In the genomic region with DNA sequence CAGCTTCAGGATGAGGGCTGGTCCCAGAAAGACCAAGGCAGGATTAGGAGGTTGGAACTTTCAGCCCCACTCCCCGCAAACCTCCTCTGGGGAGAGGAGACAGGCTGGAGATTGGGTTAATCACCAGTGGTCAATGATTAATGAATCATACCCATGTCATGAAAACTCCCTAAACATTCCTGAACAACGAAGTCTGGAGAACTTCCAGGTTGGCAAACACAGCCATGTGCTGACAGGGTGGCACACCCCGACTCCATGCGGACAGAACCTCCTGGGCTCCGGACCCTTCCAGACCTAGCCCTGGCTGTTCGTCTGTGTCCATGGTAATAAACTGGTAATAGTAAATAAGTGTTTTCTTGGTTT, we compare ENCODE assay signal across 8 cellular contexts.
A peak's percentile ranks its signal among the peaks of the same experiment; 100 is the strongest.
DNase-seq lines count a peak whose midpoint lies in the region; ATAC-seq and TF ChIP-seq lines count a peak whose summit lies in the region.
"Had no signal": no experiment of that assay in that cellular context is flagged by ENCODE, and none has a peak within 500 bp of the region (broad histone marks: within the 10 kb centered on the region; RNA-seq: fewer than 3 reads in every experiment).

No MANE protein-coding gene starts in this region.

- DNase-seq in chondrocyte (ENCODE audit: low spot score) (no peak), upper lobe of right lung (no peak), BE2C (no peak), DMS153 treated with DMSO at 0.1 percent for 48 hours (lab: John Stamatoyannopoulos, UW; ENCODE audit: unreplicated experiment) (no peak), G401 (ENCODE audit: low spot score) (no peak)
- DNase-seq: activated T-cell treated with anti-CD3 and anti-CD28 coated beads, Interleukin-2, amount 50 U/mL, for 24 hours had no signal

- H3K9ac ChIP-seq in HUES48 (ENCODE audit: low read depth, low read length) (no peak overlapping the region), liver (ENCODE audit: low read depth in 1 of 2, low read length in 2 of 2) (peak overlapping the region; percentile 61 to 87)

- in situ Hi-C loops in G401 (cut with HindIII; ENCODE audit: low sequenced_read_pairs): no loop called here

- intact Hi-C loops in upper lobe of right lung (cut with DNase I): no loop called here

- H3K27me3 ChIP-seq in HUES48 (ENCODE audit: control insufficient read depth, insufficient read depth, low read length) (no peaks in the 10 kb centered on the region), liver (ENCODE audit: control insufficient read depth in 4 of 4, insufficient read depth in 4 of 4, low read length in 3 of 4) (no peaks in the 10 kb centered on the region), upper lobe of right lung (no peaks in the 10 kb centered on the region), BE2C (no peaks in the 10 kb centered on the region)

- 22% methylated on average over 6 of the region's 6 CpGs for WGBS in liver

- H3K27me3 Mint-ChIP-seq in chondrocyte (ENCODE audit: low read depth): no peaks in the 10 kb centered on the region

- H3K4me3 Mint-ChIP-seq in chondrocyte (ENCODE audit: unreplicated experiment): peak overlapping the region; percentile 23
- H3K4me3 Mint-ChIP-seq: activated T-cell treated with anti-CD3 and anti-CD28 coated beads, Interleukin-2, amount 50 U/mL, for 24 hours had no signal

- H3K36me3 ChIP-seq in HUES48 (ENCODE audit: control insufficient read depth, insufficient read depth, low read length): no peaks in the 10 kb centered on the region
- no peaks in the 10 kb centered on the region for H3K36me3 ChIP-seq in liver (ENCODE audit: control insufficient read depth in 4 of 4, insufficient read depth in 3 of 4, low read depth in 1 of 4, low read length in 3 of 4)
- H3K36me3 ChIP-seq in upper lobe of right lung: no peaks in the 10 kb centered on the region
- no peaks in the 10 kb centered on the region for H3K36me3 ChIP-seq in BE2C

- peak in 1 of 2 donors; percentile 32 for TF ChIP-seq RAD21 in liver (IDR thresholded peaks at IDR 0.05)

- H3K4me1 ChIP-seq in HUES48 (ENCODE audit: control insufficient read depth, insufficient read depth, low read length) (peaks cover 8% of the 10 kb centered on the region; the same call in 1 of the 2 replicates), liver (ENCODE audit: control insufficient read depth in 4 of 4, insufficient read depth in 4 of 4, low read length in 3 of 4) (peaks cover 12 to 29% (median 19%) of the 10 kb centered on the region in 4 donors), upper lobe of right lung (peaks cover 3% of the 10 kb centered on the region), BE2C (no peaks in the 10 kb centered on the region)

- H3K27ac ChIP-seq in HUES48 (ENCODE audit: low read depth, low read length): peak overlapping the region; percentile 87
- H3K27ac ChIP-seq in liver (ENCODE audit: low read depth in 1 of 2, low read length in 2 of 2): peak overlapping the region; percentile 84 to 94
- H3K27ac ChIP-seq in upper lobe of right lung: peak overlapping the region; percentile 68

- H3K4me1 Mint-ChIP-seq in chondrocyte (ENCODE audit: low read depth): peaks cover 41% of the 10 kb centered on the region

- H3K4me3 ChIP-seq in HUES48 (ENCODE audit: low read depth, low read length) (no peak overlapping the region), liver (ENCODE audit: low read depth in 1 of 3, low read length in 3 of 3) (peak overlapping the region in 2 of 3 donors; percentile 33 to 41), upper lobe of right lung (no peak overlapping the region), BE2C (ENCODE audit: low read depth, low read length) (no peak overlapping the region)

- TF ChIP-seq CTCF in chondrocyte (IDR thresholded peaks at IDR 0.05): no peak
- no peak for TF ChIP-seq CTCF in liver (IDR thresholded peaks at IDR 0.05; ENCODE audit: low read depth, low read length, missing input control)
- TF ChIP-seq CTCF in upper lobe of right lung (IDR thresholded peaks at IDR 0.05): no peak
- TF ChIP-seq CTCF in BE2C (IDR thresholded peaks at IDR 0.05; ENCODE audit: low read depth, low read length): no peak

- H3K9me3 Mint-ChIP-seq in chondrocyte (ENCODE audit: low read depth): no peaks in the 10 kb centered on the region
- H3K9me3 Mint-ChIP-seq: activated T-cell treated with anti-CD3 and anti-CD28 coated beads, Interleukin-2, amount 50 U/mL, for 24 hours had no signal

- H3K27ac Mint-ChIP-seq in chondrocyte (ENCODE audit: unreplicated experiment): peak overlapping the region; percentile 95
- H3K27ac Mint-ChIP-seq: activated T-cell treated with anti-CD3 and anti-CD28 coated beads, Interleukin-2, amount 50 U/mL, for 24 hours had no signal

- H3K9me3 ChIP-seq in HUES48 (ENCODE audit: control insufficient read depth, insufficient read depth, low read length): no peaks in the 10 kb centered on the region
- no peaks in the 10 kb centered on the region for H3K9me3 ChIP-seq in liver (ENCODE audit: control insufficient read depth in 4 of 4, low read length in 3 of 4)
- no peaks in the 10 kb centered on the region for H3K9me3 ChIP-seq in upper lobe of right lung
- H3K9me3 ChIP-seq in BE2C: no peaks in the 10 kb centered on the region

- peak; percentile 68 for ATAC-seq in upper lobe of right lung

- H3K36me3 Mint-ChIP-seq in chondrocyte (ENCODE audit: low read depth): no peaks in the 10 kb centered on the region

TF ChIP-seq in liver, 16 proteins besides CTCF, POLR2A, EP300 and RAD21:
- no peak for TF ChIP-seq EGR1 (IDR thresholded peaks at IDR 0.05; ENCODE audit: low read depth in 2 of 2)
- TF ChIP-seq YY1 (IDR thresholded peaks at IDR 0.05): peak; percentile 79
- TF ChIP-seq, protein P1, sequence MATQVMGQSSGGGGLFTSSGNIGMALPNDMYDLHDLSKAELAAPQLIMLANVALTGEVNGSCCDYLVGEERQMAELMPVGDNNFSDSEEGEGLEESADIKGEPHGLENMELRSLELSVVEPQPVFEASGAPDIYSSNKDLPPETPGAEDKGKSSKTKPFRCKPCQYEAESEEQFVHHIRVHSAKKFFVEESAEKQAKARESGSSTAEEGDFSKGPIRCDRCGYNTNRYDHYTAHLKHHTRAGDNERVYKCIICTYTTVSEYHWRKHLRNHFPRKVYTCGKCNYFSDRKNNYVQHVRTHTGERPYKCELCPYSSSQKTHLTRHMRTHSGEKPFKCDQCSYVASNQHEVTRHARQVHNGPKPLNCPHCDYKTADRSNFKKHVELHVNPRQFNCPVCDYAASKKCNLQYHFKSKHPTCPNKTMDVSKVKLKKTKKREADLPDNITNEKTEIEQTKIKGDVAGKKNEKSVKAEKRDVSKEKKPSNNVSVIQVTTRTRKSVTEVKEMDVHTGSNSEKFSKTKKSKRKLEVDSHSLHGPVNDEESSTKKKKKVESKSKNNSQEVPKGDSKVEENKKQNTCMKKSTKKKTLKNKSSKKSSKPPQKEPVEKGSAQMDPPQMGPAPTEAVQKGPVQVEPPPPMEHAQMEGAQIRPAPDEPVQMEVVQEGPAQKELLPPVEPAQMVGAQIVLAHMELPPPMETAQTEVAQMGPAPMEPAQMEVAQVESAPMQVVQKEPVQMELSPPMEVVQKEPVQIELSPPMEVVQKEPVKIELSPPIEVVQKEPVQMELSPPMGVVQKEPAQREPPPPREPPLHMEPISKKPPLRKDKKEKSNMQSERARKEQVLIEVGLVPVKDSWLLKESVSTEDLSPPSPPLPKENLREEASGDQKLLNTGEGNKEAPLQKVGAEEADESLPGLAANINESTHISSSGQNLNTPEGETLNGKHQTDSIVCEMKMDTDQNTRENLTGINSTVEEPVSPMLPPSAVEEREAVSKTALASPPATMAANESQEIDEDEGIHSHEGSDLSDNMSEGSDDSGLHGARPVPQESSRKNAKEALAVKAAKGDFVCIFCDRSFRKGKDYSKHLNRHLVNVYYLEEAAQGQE (IDR thresholded peaks at IDR 0.05): peak; percentile 68
- TF ChIP-seq NR2F2 (IDR thresholded peaks at IDR 0.05): no peak
- TF ChIP-seq, protein P2, sequence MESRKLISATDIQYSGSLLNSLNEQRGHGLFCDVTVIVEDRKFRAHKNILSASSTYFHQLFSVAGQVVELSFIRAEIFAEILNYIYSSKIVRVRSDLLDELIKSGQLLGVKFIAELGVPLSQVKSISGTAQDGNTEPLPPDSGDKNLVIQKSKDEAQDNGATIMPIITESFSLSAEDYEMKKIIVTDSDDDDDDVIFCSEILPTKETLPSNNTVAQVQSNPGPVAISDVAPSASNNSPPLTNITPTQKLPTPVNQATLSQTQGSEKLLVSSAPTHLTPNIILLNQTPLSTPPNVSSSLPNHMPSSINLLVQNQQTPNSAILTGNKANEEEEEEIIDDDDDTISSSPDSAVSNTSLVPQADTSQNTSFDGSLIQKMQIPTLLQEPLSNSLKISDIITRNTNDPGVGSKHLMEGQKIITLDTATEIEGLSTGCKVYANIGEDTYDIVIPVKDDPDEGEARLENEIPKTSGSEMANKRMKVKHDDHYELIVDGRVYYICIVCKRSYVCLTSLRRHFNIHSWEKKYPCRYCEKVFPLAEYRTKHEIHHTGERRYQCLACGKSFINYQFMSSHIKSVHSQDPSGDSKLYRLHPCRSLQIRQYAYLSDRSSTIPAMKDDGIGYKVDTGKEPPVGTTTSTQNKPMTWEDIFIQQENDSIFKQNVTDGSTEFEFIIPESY (IDR thresholded peaks at IDR 0.05): no peak
- no peak for TF ChIP-seq FOXA1 (IDR thresholded peaks at IDR 0.05)
- TF ChIP-seq, protein P3, sequence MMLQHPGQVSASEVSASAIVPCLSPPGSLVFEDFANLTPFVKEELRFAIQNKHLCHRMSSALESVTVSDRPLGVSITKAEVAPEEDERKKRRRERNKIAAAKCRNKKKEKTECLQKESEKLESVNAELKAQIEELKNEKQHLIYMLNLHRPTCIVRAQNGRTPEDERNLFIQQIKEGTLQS (IDR thresholded peaks at IDR 0.05): no peak
- TF ChIP-seq, protein P4, sequence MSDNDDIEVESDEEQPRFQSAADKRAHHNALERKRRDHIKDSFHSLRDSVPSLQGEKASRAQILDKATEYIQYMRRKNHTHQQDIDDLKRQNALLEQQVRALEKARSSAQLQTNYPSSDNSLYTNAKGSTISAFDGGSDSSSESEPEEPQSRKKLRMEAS (IDR thresholded peaks at IDR 0.05): peak; percentile 98
- TF ChIP-seq HNF4A (conservative IDR thresholded peaks at IDR 0.05): peak; percentile 21 to 44
- peak; percentile 71 for TF ChIP-seq FOXA2 (IDR thresholded peaks at IDR 0.05)
- TF ChIP-seq HNF4G (IDR thresholded peaks at IDR 0.05): no peak
- TF ChIP-seq SP1 (IDR thresholded peaks at IDR 0.05): peak; percentile 58
- no peak for TF ChIP-seq GABPA (IDR thresholded peaks at IDR 0.05 in 1 of 2, conservative IDR thresholded peaks at IDR 0.05 in 1 of 2)
- peak in 1 of 2 donors; percentile 61 for TF ChIP-seq RXRA (IDR thresholded peaks at IDR 0.05)
- TF ChIP-seq TAF1 (conservative IDR thresholded peaks at IDR 0.05): peak; percentile 82
- peak in 1 of 2 donors; percentile 78 for TF ChIP-seq JUND (IDR thresholded peaks at IDR 0.05)

Comparison
In these comparisons a context has a peak if more than half of its experiments do, and no peak if none do; other contexts are left out.
1. H3K4me3 ChIP-seq: peak in liver (2 of 3); none in HUES48 (single experiment), upper lobe of right lung (single experiment) and BE2C (single experiment).
2. Peak in every context shown above with its lines, with median percentiles within 50 percentile points of each other: H3K27ac ChIP-seq.